Comparison of ENCODE assay signal across 22 cellular contexts in genomic region chr2:35255826-35256225, GRCh38.
DNase-seq lines count a peak whose midpoint lies in the region.
"Had no signal": no experiment of that assay in that cellular context is flagged by ENCODE, and none has a peak within 500 bp of the region (broad histone marks: within the 10 kb centered on the region; RNA-seq: fewer than 3 reads in every experiment).

No MANE protein-coding gene starts in this region.

- DNase-seq in NCI-H526 treated with DMSO at 0.1 percent for 48 hours (lab: John Stamatoyannopoulos, UW): peak; percentile 22
- no peak for DNase-seq in NCI-H774 (lab: John Stamatoyannopoulos, UW)
- DNase-seq: 8988T; ACHN; AML-193; BE2C; C1 segment of cervical spinal cord; Caco-2; Calu3; CD4-positive, alpha-beta memory T cell; CD4-positive, alpha-beta T cell; CD4-positive, CD25-positive, alpha-beta regulatory T cell; CD8-positive, alpha-beta memory T cell; CD8-positive, alpha-beta T cell; COR-L47; DMS 273 treated with DMSO at 0.1 percent for 48 hours; DMS153; DMS53; DMS79; DMS79 treated with DMSO at 0.1 percent for 48 hours; DND-41; EL had no signal
